Comparison of ENCODE assay signal across 8 cellular contexts in the genomic region with DNA sequence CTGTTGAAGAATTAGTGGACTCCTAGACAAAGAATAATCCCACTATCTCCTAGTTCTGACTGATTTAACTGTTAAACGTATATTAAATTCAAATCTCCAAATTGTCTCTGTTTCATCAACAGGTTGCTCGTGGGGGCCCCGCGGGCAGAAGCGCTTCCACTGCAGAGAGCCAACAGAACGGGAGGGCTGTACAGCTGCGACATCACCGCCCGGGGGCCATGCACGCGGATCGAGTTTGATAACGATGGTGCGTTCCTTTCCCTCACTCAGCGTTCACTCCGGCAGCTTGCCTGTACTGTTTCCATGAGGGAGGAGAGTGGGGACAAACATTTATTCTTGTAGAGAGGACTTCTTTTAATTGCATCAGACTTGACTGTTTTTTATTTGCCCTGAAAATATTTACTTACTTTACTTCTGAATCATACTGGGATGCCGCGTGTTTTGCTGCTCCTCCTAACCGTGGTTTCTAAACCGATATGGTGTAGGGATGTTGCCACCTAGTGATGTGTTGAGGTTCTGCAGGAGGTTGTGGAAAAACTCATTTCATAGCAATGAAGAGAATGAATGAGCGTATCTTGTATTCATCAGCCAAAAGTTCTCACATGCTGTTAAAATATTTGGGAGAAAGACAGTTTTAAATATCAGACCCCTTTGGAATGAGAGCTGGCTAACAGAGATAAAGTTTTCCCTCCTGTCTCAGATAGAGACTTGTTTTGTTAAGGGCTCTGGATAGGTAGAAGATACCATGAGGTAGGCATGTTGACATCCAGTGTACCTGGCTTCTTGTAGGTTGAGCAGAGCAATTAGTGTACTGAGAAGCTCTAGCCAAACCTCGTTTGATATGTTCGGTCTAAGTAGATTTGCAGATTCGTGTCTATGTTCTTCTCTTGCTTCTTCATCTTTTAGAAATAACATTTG. TPM values are rescaled to one million over a fixed set of nuclear protein-coding genes. Genes with fewer than 3 reads are reported as not detected.
DNase-seq lines count a peak whose midpoint lies in the region; ATAC-seq and TF ChIP-seq lines count a peak whose summit lies in the region.

No MANE protein-coding gene starts in this region.

- intact Hi-C loops in thyroid gland (cut with DNase I), result loop anchor here (2.0 kb wide), 1 partner anchor 293 kb away; no protein-coding TSS in a partner anchor

- H3K27ac ChIP-seq in foreskin keratinocyte (peak overlapping the region; percentile 61), osteoblast (ENCODE audit: low read depth, low read length) (no peak overlapping the region), thyroid gland (no peak overlapping the region)

- H3K36me3 ChIP-seq in osteoblast (ENCODE audit: insufficient read depth, low read length) (no peaks in the 10 kb centered on the region), thyroid gland (no peaks in the 10 kb centered on the region)

- TF ChIP-seq CTCF in GM12864 (IDR thresholded peaks at IDR 0.05; ENCODE audit: low read depth, low read length, missing control alignments), result peak; percentile 69
- peak; percentile 91 for TF ChIP-seq CTCF in foreskin keratinocyte (conservative IDR thresholded peaks at IDR 0.05)
- peak; percentile 97 for TF ChIP-seq CTCF in osteoblast (IDR thresholded peaks at IDR 0.05; ENCODE audit: extremely low read depth, low read depth, low read length)
- peak; percentile 50 to 88 (median 78) for TF ChIP-seq CTCF in thyroid gland (IDR thresholded peaks at IDR 0.05)

- DNase-seq in GM12864 (ENCODE audit: low read depth) (peak; percentile 26), M059J (ENCODE audit: low read depth) (peak; percentile 79), SIG-M5 (lab: John Stamatoyannopoulos, UW) (peak; percentile 44), foreskin keratinocyte (peak; percentile 51 to 73), osteoblast (ENCODE audit: insufficient read length, low spot score, missing footprints) (peak; percentile 76), thyroid gland (peak; percentile 61 to 66)
- peak; percentile 84 for DNase-seq in activated effector memory CD4-positive, alpha-beta T cell treated with anti-CD3 and anti-CD28 coated beads, Interleukin-2, amount 50 U/mL, for 16 hours

- H2AFZ ChIP-seq in osteoblast (ENCODE audit: low read length), result peak overlapping the region; percentile 87

- TF ChIP-seq POLR2A in thyroid gland (IDR thresholded peaks at IDR 0.05), result no peak

- H3K9me3 ChIP-seq in osteoblast (ENCODE audit: low read depth, low read length) (no peaks in the 10 kb centered on the region), thyroid gland (no peaks in the 10 kb centered on the region)

- H4K20me1 ChIP-seq in osteoblast (ENCODE audit: insufficient read depth, low read length), result no peaks in the 10 kb centered on the region

- H3K4me1 ChIP-seq in foreskin keratinocyte, result peaks cover 50% of the 10 kb centered on the region
- H3K4me1 ChIP-seq in osteoblast (ENCODE audit: insufficient read depth, low read length), result peaks cover 14% of the 10 kb centered on the region
- peaks cover 9 to 22% of the 10 kb centered on the region in 2 donors for H3K4me1 ChIP-seq in thyroid gland

- H3K27me3 ChIP-seq in foreskin keratinocyte (no peaks in the 10 kb centered on the region), osteoblast (ENCODE audit: insufficient read depth, low read length) (peaks cover 3% of the 10 kb centered on the region), thyroid gland (no peaks in the 10 kb centered on the region)

- H3K4me2 ChIP-seq in osteoblast (ENCODE audit: insufficient read depth, low read length), result peak overlapping the region; percentile 95

- WGBS in thyroid gland, 2 donors, result 50 to 57% methylated on average over 24 of the region's 24 CpGs

- H3K4me3 ChIP-seq in GM12864 (ENCODE audit: low read depth, low read length), result no peak overlapping the region
- peak overlapping the region; percentile 71 for H3K4me3 ChIP-seq in osteoblast (ENCODE audit: insufficient read depth, low read length)
- no peak overlapping the region for H3K4me3 ChIP-seq in thyroid gland (replicated peaks in 1 of 3)

- no peaks in the 10 kb centered on the region for H3K79me2 ChIP-seq in osteoblast (ENCODE audit: insufficient read depth, low read length)

- peak; percentile 52 for ATAC-seq in foreskin keratinocyte
- ATAC-seq in GM18868 (IDR thresholded peaks at IDR 0.05; ENCODE audit: unreplicated experiment), result no peak

RNA-seq across cellular contexts. Expression of a gene that starts 38.3 kb away (rescaled TPM):
- 31.7 and 47.7 TPM in 2 replicates for total RNA-seq in M059J (2014; rRNA removed; shearing (Covaris generic))
- 815 and 842 TPM in 2 replicates for total RNA-seq in foreskin keratinocyte
- 168 and 201 TPM in 2 replicates for polyA plus RNA-seq in foreskin keratinocyte
- total RNA-seq in osteoblast, result 6.5 and 9.0 TPM in 2 replicates
- total RNA-seq in thyroid gland, result 10 to 100 TPM; 34.8 to 66.6 (median 52.7) TPM

Comparison
In these comparisons a context has a peak if more than half of its experiments do, and no peak if none do; other contexts are left out.
1. DNase-seq: peak in every context shown above with its lines; median percentile 84 in activated effector memory CD4-positive, alpha-beta T cell treated with anti-CD3 and anti-CD28 coated beads, Interleukin-2, amount 50 U/mL, for 16 hours; 79 in M059J; 76 in osteoblast; 64 in thyroid gland; 62 in foreskin keratinocyte; 44 in SIG-M5; 26 in GM12864.
2. RNA of a gene that starts 38.3 kb away (total RNA-seq): 815 to 842 TPM in foreskin keratinocyte; 34.8 to 66.6 TPM in thyroid gland, 31.7 to 47.7 TPM in M059J and 6.5 to 9.0 TPM in osteoblast; every median in the first group is over 10 times any median in the second.
3. Peak in every context shown above with its lines, with median percentiles within 50 percentile points of each other: CTCF ChIP-seq.